7 cellular contexts compared by ENCODE assay signal in the genomic region with DNA sequence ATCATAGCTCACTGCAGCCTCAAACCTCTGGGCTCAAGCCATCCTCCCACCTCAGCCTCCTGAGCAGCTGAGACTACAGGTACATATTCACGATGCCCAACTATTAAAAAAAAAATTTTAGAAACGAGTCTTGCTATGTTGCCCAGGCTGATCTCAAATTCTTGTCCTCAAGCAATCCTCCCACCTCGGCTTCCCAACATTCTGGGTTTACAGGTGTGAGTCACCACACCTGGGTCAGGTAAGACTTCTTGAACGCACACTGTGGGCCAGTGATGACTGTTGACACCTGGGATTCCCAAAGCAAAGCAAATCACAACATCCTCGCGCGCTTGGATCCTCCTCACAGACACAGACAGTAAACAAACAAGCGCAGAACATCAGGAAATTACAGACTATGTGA. TPM values are rescaled to one million over a fixed set of nuclear protein-coding genes. Genes with fewer than 3 reads are reported as not detected.
DNase-seq lines count a peak whose midpoint lies in the region; ATAC-seq and TF ChIP-seq lines count a peak whose summit lies in the region.
"Not testable (repeated sequence)": the region's sequence is repeated elsewhere in the genome, so short reads cannot be mapped to it uniquely, and the experiment has no call there.

No MANE protein-coding gene starts in this region.

- H3K36me3 Mint-ChIP-seq in H9 (ENCODE audit: insufficient read depth in 1 of 3, low read depth in 3 of 3) = peaks cover 0 to 29% (median 26%) of the 10 kb centered on the region in 3 experiments
- not testable (repeated sequence) for H3K36me3 Mint-ChIP-seq in activated naive CD4-positive, alpha-beta T cell treated with anti-CD3 and anti-CD28 coated beads, Interleukin-2, amount 50 U/mL, for 24 hours; nephron (ENCODE audit: low read depth)
- peaks cover 37% of the 10 kb centered on the region for H3K36me3 Mint-ChIP-seq in brain

- H3K4me3 ChIP-seq in PC-3 (ENCODE audit: low read length); epithelial cell of esophagus (ENCODE audit: low read length); trophoblast cell (ENCODE audit: low read depth, low read length): not testable (repeated sequence)

- not testable (repeated sequence) for H3K27ac ChIP-seq in H9 (ENCODE audit: insufficient read length, low read depth, low read length); PC-3 (ENCODE audit: low read length); trophoblast cell (ENCODE audit: low read depth, low read length)

- H3K23ac ChIP-seq in H9 (ENCODE audit: insufficient read length, low read depth, low read length); trophoblast cell (ENCODE audit: low read length): not testable (repeated sequence)

- H2AFZ ChIP-seq in H9 (ENCODE audit: low read length); PC-3 (ENCODE audit: low read length); trophoblast cell (ENCODE audit: insufficient read depth, low read length, poor library complexity): not testable (repeated sequence)

- not testable (repeated sequence) for H3K4ac ChIP-seq in H9 (ENCODE audit: low read depth, low read length); trophoblast cell (ENCODE audit: low read depth, low read length)

- TF ChIP-seq CTCF in H9 (conservative IDR thresholded peaks at IDR 0.05); PC-3 (conservative IDR thresholded peaks at IDR 0.05; ENCODE audit: low read depth, low read length); brain (conservative IDR thresholded peaks at IDR 0.05); epithelial cell of esophagus (IDR thresholded peaks at IDR 0.05; ENCODE audit: insufficient read depth, low read depth, low read length, missing control alignments); nephron (IDR thresholded peaks at IDR 0.05; ENCODE audit: unreplicated experiment in 3 of 3): not testable (repeated sequence)

- not testable (repeated sequence) for H2BK12ac ChIP-seq in H9 (ENCODE audit: insufficient read length, low read depth, low read length); trophoblast cell (ENCODE audit: low read length)

- not testable (repeated sequence) for H3K23me2 ChIP-seq in H9 (ENCODE audit: insufficient read length, low read depth, low read length, poor library complexity, severe bottlenecking)

- intact Hi-C loops in PC-3 (cut with micrococcal nuclease) = not testable (repeated sequence)

- H4K20me1 ChIP-seq in H9 (ENCODE audit: control insufficient read depth, insufficient read depth, insufficient read length); PC-3 (ENCODE audit: low read length): not testable (repeated sequence)

- not testable (repeated sequence) for H2BK20ac ChIP-seq in H9 (ENCODE audit: low read depth, low read length, poor library complexity, severe bottlenecking)

- not testable (repeated sequence) for H3F3A ChIP-seq in PC-3 (ENCODE audit: low read length, unreplicated experiment)

- H3K9me3 ChIP-seq in H9 (ENCODE audit: control insufficient read depth, low read depth, low read length); PC-3 (ENCODE audit: low read length); trophoblast cell (ENCODE audit: insufficient read depth, low read depth, low read length): not testable (repeated sequence)

- not testable (repeated sequence) for BruUV-seq in PC-3 (replicated peaks; lab: Mats Ljungman, UMichigan)

- H3K79me1 ChIP-seq in H9 (ENCODE audit: insufficient read depth, low read depth, low read length, poor library complexity, severe bottlenecking); trophoblast cell (ENCODE audit: low read length): not testable (repeated sequence)

- not testable (repeated sequence) for H3K9me3 Mint-ChIP-seq in H9; activated naive CD4-positive, alpha-beta T cell treated with anti-CD3 and anti-CD28 coated beads, Interleukin-2, amount 50 U/mL, for 24 hours; brain; nephron

- CTCF ChIA-PET in PC-3 (lab: Charles Lee) = interaction anchor here (0.6 to 2.1 kb wide), 2 partner anchors 23 to 147 kb away, joined by 7 to 14 read pairs; no protein-coding TSS in a partner anchor

- DNase-seq in H9 = not testable (repeated sequence)
- DNase-seq in PC-3 = peak; percentile 41
- DNase-seq in epithelial cell of esophagus (ENCODE audit: low read depth) = peak; percentile 14
- DNase-seq in trophoblast cell = peak; percentile 76 to 81

- no CpG with 5 or more reads among the region's 8 CpGs for WGBS in H9 (ENCODE audit: extremely low coverage, insufficient read length, low lambda C conversion rate)
- WGBS in trophoblast cell (ENCODE audit: extremely low coverage, insufficient coverage, insufficient read length) = no CpG with 5 or more reads among the region's 8 CpGs

- H4K12ac ChIP-seq in trophoblast cell (ENCODE audit: low read depth, low read length) = not testable (repeated sequence)

- not testable (repeated sequence) for ATAC-seq in PC-3

- not testable (repeated sequence) for H2BK5ac ChIP-seq in H9 (ENCODE audit: insufficient read length, low read length); trophoblast cell (ENCODE audit: low read depth, low read length, poor library complexity)

- not testable (repeated sequence) for H4K91ac ChIP-seq in H9 (ENCODE audit: insufficient read length, low read depth, low read length); trophoblast cell (ENCODE audit: low read depth, low read length)

- not testable (repeated sequence) for H3K27me3 Mint-ChIP-seq in H9 (ENCODE audit: low read depth); activated naive CD4-positive, alpha-beta T cell treated with anti-CD3 and anti-CD28 coated beads, Interleukin-2, amount 50 U/mL, for 24 hours; brain; nephron (ENCODE audit: low read depth)

- not testable (repeated sequence) for H4K5ac ChIP-seq in H9 (ENCODE audit: insufficient read length, low read depth, low read length)

- H3T11ph ChIP-seq in H9 (ENCODE audit: low read length) = not testable (repeated sequence)

- not testable (repeated sequence) for H3K9ac ChIP-seq in H9 (ENCODE audit: extremely low read depth, insufficient read length, low read length); PC-3 (ENCODE audit: low read length); trophoblast cell (ENCODE audit: low read length)

- H3K36me3 ChIP-seq in PC-3 (ENCODE audit: low read depth, low read length); trophoblast cell (ENCODE audit: control insufficient read depth in 1 of 2, insufficient read depth in 2 of 2, low read length in 2 of 2): not testable (repeated sequence)

- H2BK120ac ChIP-seq in H9 (ENCODE audit: low read depth, low read length, poor library complexity, severe bottlenecking); trophoblast cell (ENCODE audit: insufficient read depth, low read length, poor library complexity): not testable (repeated sequence)

- H3K4me2 ChIP-seq in H9 (ENCODE audit: insufficient read depth, insufficient read length, low read length); PC-3 (ENCODE audit: low read length); trophoblast cell (ENCODE audit: low read length): not testable (repeated sequence)

- H2BK15ac ChIP-seq in H9 (ENCODE audit: low read depth, low read length) = not testable (repeated sequence)

- not testable (repeated sequence) for H2AK5ac ChIP-seq in H9 (ENCODE audit: insufficient read length, low read length); trophoblast cell (ENCODE audit: low read length)

- not testable (repeated sequence) for H3K4me1 ChIP-seq in H9 (ENCODE audit: insufficient read depth, low read length); PC-3 (ENCODE audit: insufficient read depth, low read length); trophoblast cell (ENCODE audit: control insufficient read depth in 1 of 2, insufficient read depth in 2 of 2, low read length in 2 of 2)

- H3K4me1 Mint-ChIP-seq in H9 (peaks cover 37 to 47% of the 10 kb centered on the region in 2 experiments), brain (peaks cover 49% of the 10 kb centered on the region), nephron (peaks cover 24% of the 10 kb centered on the region)
- peaks cover 50% of the 10 kb centered on the region for H3K4me1 Mint-ChIP-seq in activated naive CD4-positive, alpha-beta T cell treated with anti-CD3 and anti-CD28 coated beads, Interleukin-2, amount 50 U/mL, for 24 hours

- not testable (repeated sequence) for H3K14ac ChIP-seq in H9 (ENCODE audit: insufficient read depth, low read length); trophoblast cell (ENCODE audit: low read length)

- H3K27ac Mint-ChIP-seq in H9 (peak overlapping the region in 2 of 3 experiments; percentile 44 to 52; a peak in 3 of 7 replicates), brain (peak overlapping the region in 3 of 5 experiments; percentile 11 to 88 (median 52)), nephron (peak overlapping the region; percentile 56 to 61 (median 57))
- peak overlapping the region; percentile 46 for H3K27ac Mint-ChIP-seq in activated naive CD4-positive, alpha-beta T cell treated with anti-CD3 and anti-CD28 coated beads, Interleukin-2, amount 50 U/mL, for 24 hours

- H3K9me2 ChIP-seq in PC-3 (replicated peaks; ENCODE audit: low read length) = not testable (repeated sequence)

- H3K79me2 ChIP-seq in H9 (ENCODE audit: insufficient read depth, low read length) (peaks cover 56% of the 10 kb centered on the region), PC-3 (ENCODE audit: low read length) (peaks cover 87% of the 10 kb centered on the region)
- not testable (repeated sequence) for H3K79me2 ChIP-seq in trophoblast cell (ENCODE audit: control insufficient read depth, insufficient read depth, low read length, poor library complexity)

- H3K27me3 ChIP-seq in H9 (ENCODE audit: insufficient read depth, low read length); PC-3 (ENCODE audit: low read length): not testable (repeated sequence)
- H3K27me3 ChIP-seq in trophoblast cell (ENCODE audit: insufficient read depth, low read length) = peaks cover 12% of the 10 kb centered on the region

- H4K8ac ChIP-seq in H9 (replicated peaks; ENCODE audit: insufficient read length, low read depth, low read length); trophoblast cell (ENCODE audit: low read depth, low read length): not testable (repeated sequence)

- not testable (repeated sequence) for H3K18ac ChIP-seq in H9 (ENCODE audit: insufficient read length, low read depth, low read length); trophoblast cell (ENCODE audit: low read length)

- H3K56ac ChIP-seq in H9 (ENCODE audit: insufficient read length, low read depth, low read length) = not testable (repeated sequence)

- H3K4me3 Mint-ChIP-seq in H9 (peak overlapping the region in 1 of 2 experiments; percentile 4; a peak in 2 of 5 replicates), brain (peak overlapping the region in 4 of 5 experiments; percentile 2 to 69 (median 58)), nephron (peak overlapping the region; percentile 63 to 80 (median 77))
- H3K4me3 Mint-ChIP-seq in activated naive CD4-positive, alpha-beta T cell treated with anti-CD3 and anti-CD28 coated beads, Interleukin-2, amount 50 U/mL, for 24 hours = not testable (repeated sequence)

- POLR2A ChIA-PET in PC-3 (lab: Charles Lee; ENCODE audit: unreplicated experiment) = not testable (repeated sequence)

RNA-seq across cellular contexts. Expression of gene ADGRL1, which starts 4.5 kb away (rescaled TPM):
- 116 and 117 TPM in 2 replicates for total RNA-seq in H9 (2021)
- 37.2 and 39.3 TPM in 2 replicates for total RNA-seq in PC-3 (2014; rRNA removed)
- 78.5 TPM for polyA plus RNA-seq in brain (ENCODE audit: insufficient read depth, low read depth, low replicate concordance)
- 4.7 and 4.9 TPM in 2 replicates for polyA plus RNA-seq in trophoblast cell (2013)
